Comparison of ENCODE assay signal across 9 cellular contexts in the genomic region with DNA sequence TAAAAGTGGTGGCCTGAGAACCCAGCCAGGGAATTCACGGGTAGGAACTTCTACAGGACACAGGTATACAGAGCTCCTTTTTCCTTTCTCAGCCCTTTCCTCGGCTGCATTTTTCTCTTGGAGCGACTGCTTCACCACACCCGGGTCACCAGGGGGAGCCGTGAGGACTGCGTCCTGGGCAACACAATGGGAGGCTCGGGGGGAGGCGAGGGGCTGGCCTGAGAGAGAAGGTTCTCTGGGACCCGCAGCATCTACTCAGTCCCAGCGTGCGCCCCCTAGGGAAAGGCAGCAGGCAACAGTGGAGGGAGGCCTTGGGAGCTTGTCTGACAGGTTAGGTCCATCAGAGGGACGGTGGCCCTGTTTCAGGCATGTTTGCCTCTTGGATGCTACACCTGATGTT. TPM values are rescaled to one million over a fixed set of nuclear protein-coding genes. Genes with fewer than 3 reads are reported as not detected.
A peak's percentile ranks its signal among the peaks of the same experiment; 100 is the strongest.
DNase-seq lines count a peak whose midpoint lies in the region; ATAC-seq, FAIRE-seq and TF ChIP-seq lines count a peak whose summit lies in the region.
"Not testable (repeated sequence)": the region's sequence is repeated elsewhere in the genome, so short reads cannot be mapped to it uniquely, and the experiment has no call there.
"Had no signal": no experiment of that assay in that cellular context is flagged by ENCODE, and none has a peak within 500 bp of the region (broad histone marks: within the 10 kb centered on the region; RNA-seq: fewer than 3 reads in every experiment).

No MANE protein-coding gene starts in this region.

- not testable (repeated sequence) for H3K4ac ChIP-seq in mesenchymal stem cell (ENCODE audit: low read depth in 1 of 2, low read length in 2 of 2)

- H3K4me1 Mint-ChIP-seq in stimulated activated naive CD8-positive, alpha-beta T cell treated with anti-CD3 and anti-CD28 coated beads, Interleukin-15, amount 100 ng/mL, for 72 hours = not testable (repeated sequence)

- not testable (repeated sequence) for H2AK5ac ChIP-seq in mesenchymal stem cell (ENCODE audit: low read length, severe bottlenecking)

- WGBS in GM12878 (ENCODE audit: insufficient coverage, insufficient replicate concordance, low lambda C conversion rate, missing lambda C conversion rate) = 15% methylated on average over 12 of the region's 12 CpGs
- 14% methylated on average over 10 of the region's 12 CpGs for WGBS in mesenchymal stem cell

- not testable (repeated sequence) for H3K9me3 ChIP-seq in SU-DHL-6 (ENCODE audit: insufficient read depth, low read length); GM12878 (replicated peaks; ENCODE audit: control insufficient read depth, insufficient read depth, low read length); mesenchymal stem cell (ENCODE audit: control insufficient read depth, low read length)

- in situ Hi-C loops in GM12878 (cut with MboI) = not testable (repeated sequence)

- DNase-seq in DMS114 treated with DMSO at 0.1 percent for 48 hours (lab: John Stamatoyannopoulos, UW; ENCODE audit: unreplicated experiment) (peak; percentile 49), HK-2 (ENCODE audit: unreplicated experiment) (peak; percentile 30), NCI-H460 (ENCODE audit: extremely low read depth, low read depth) (peak; percentile 36), glomerular visceral epithelial cell (ENCODE audit: extremely low spot score) (peak; percentile 7), mesenchymal stem cell (peak; percentile 70)
- DNase-seq in GM12878 (ENCODE audit: low read depth, low spot score) = not testable (repeated sequence)
- DNase-seq in stimulated activated naive CD8-positive, alpha-beta T cell treated with anti-CD3 and anti-CD28 coated beads, Interleukin-15, amount 100 ng/mL, for 72 hours = peak in 1 of 2 donors; percentile 16

- H4K8ac ChIP-seq in mesenchymal stem cell (ENCODE audit: low read length) = not testable (repeated sequence)

- H3K36me3 ChIP-seq in SU-DHL-6 (ENCODE audit: low read length); GM12878 (ENCODE audit: control insufficient read depth in 2 of 2, insufficient read depth in 2 of 2, low read length in 1 of 2): not testable (repeated sequence)
- H3K36me3 ChIP-seq in mesenchymal stem cell (ENCODE audit: control insufficient read depth in 1 of 2, insufficient read depth in 2 of 2, low read depth in 1 of 2, low read length in 2 of 2) = peaks cover 11 to 14% of the 10 kb centered on the region in 2 experiments

- H3K23ac ChIP-seq in mesenchymal stem cell (ENCODE audit: low read length in 2 of 2) = not testable (repeated sequence)

- TF ChIP-seq EP300 in GM12878 (IDR thresholded peaks at IDR 0.05; ENCODE audit: borderline replicate concordance in 1 of 2, control insufficient read depth in 1 of 2, low read depth in 2 of 2, low read length in 2 of 2) = not testable (repeated sequence)

- H3K27me3 Mint-ChIP-seq in stimulated activated naive CD8-positive, alpha-beta T cell treated with anti-CD3 and anti-CD28 coated beads, Interleukin-15, amount 100 ng/mL, for 72 hours = not testable (repeated sequence)

- H2BK15ac ChIP-seq in mesenchymal stem cell (ENCODE audit: low read depth, poor library complexity, severe bottlenecking) = not testable (repeated sequence)

- RAD21 ChIA-PET in GM12878 (lab: Charles Lee; ENCODE audit: unreplicated experiment) = not testable (repeated sequence)

- not testable (repeated sequence) for TF ChIP-seq POLR2A in GM12878 (IDR thresholded peaks at IDR 0.05; ENCODE audit: low read depth, low read length)

- not testable (repeated sequence) for H2BK12ac ChIP-seq in mesenchymal stem cell (ENCODE audit: low read length in 2 of 2)

- not testable (repeated sequence) for H4K91ac ChIP-seq in mesenchymal stem cell (ENCODE audit: low read length)

- TF ChIP-seq CTCF in SU-DHL-6 (IDR thresholded peaks at IDR 0.05; ENCODE audit: insufficient read depth, low read length, poor library complexity, severe bottlenecking) (peak; percentile 28), GM12878 (IDR thresholded peaks at IDR 0.05 in 2 of 3, conservative IDR thresholded peaks at IDR 0.05 in 1 of 3; ENCODE audit: control insufficient read depth in 2 of 3, extremely low read depth in 1 of 3, insufficient read depth in 1 of 3, low read depth in 3 of 3, low read length in 3 of 3) (peak in 2 of 3 experiments; percentile 16 to 37; a peak in 2 of 6 replicates)

- H3K27ac Mint-ChIP-seq in stimulated activated naive CD8-positive, alpha-beta T cell treated with anti-CD3 and anti-CD28 coated beads, Interleukin-15, amount 100 ng/mL, for 72 hours = not testable (repeated sequence)

- H3K79me2 ChIP-seq in SU-DHL-6 (ENCODE audit: insufficient read depth, low read length); GM12878 (ENCODE audit: control insufficient read depth, insufficient read depth, low read length): not testable (repeated sequence)

- BruUV-seq in GM12878 (replicated peaks; lab: Mats Ljungman, UMichigan) = not testable (repeated sequence)

- not testable (repeated sequence) for TF ChIP-seq RAD21 in GM12878 (IDR thresholded peaks at IDR 0.05; ENCODE audit: insufficient read depth, low read depth, low read length)

- POLR2A ChIA-PET in GM12878 (lab: Charles Lee) = not testable (repeated sequence)

- not testable (repeated sequence) for H3K4me2 ChIP-seq in SU-DHL-6 (ENCODE audit: low read depth, low read length, poor library complexity, severe bottlenecking); GM12878 (ENCODE audit: control insufficient read depth, insufficient read depth); mesenchymal stem cell (ENCODE audit: low read length, poor library complexity, severe bottlenecking)

- not testable (repeated sequence) for H2AFZ ChIP-seq in SU-DHL-6 (ENCODE audit: low read depth, low read length, severe bottlenecking); GM12878 (ENCODE audit: control insufficient read depth, low read depth, low read length); mesenchymal stem cell (ENCODE audit: low read depth, low read length)

- H3K4me1 ChIP-seq in GM12878 (ENCODE audit: control insufficient read depth, insufficient read depth, low read length); mesenchymal stem cell (ENCODE audit: control insufficient read depth, insufficient read depth, low read depth, low read length): not testable (repeated sequence)

- CTCF ChIA-PET in GM12878 (lab: Yijun Ruan, JAX) = interaction anchor here (0.6 to 1.0 kb wide), 2 partner anchors 16 to 419 kb away, joined by 3 read pairs; no protein-coding TSS in a partner anchor

- H3K4me3 Mint-ChIP-seq in stimulated activated naive CD8-positive, alpha-beta T cell treated with anti-CD3 and anti-CD28 coated beads, Interleukin-15, amount 100 ng/mL, for 72 hours = not testable (repeated sequence)

- H4K20me1 ChIP-seq in SU-DHL-6 (ENCODE audit: low read depth, low read length); GM12878 (ENCODE audit: control insufficient read depth, insufficient read depth): not testable (repeated sequence)

- not testable (repeated sequence) for H3F3A ChIP-seq in SU-DHL-6 (ENCODE audit: insufficient read depth)

- not testable (repeated sequence) for H3K9ac ChIP-seq in SU-DHL-6 (ENCODE audit: low read length); GM12878 (ENCODE audit: control insufficient read depth, insufficient read depth, low read length); mesenchymal stem cell (ENCODE audit: low read length)

- intact Hi-C loops in GM12878 (cut with micrococcal nuclease; ENCODE audit: unreplicated experiment) = not testable (repeated sequence)

- H2BK120ac ChIP-seq in mesenchymal stem cell (ENCODE audit: low read depth, low read length) = not testable (repeated sequence)

- H3K27ac ChIP-seq in SU-DHL-6 (ENCODE audit: low read depth, low read length); GM12878 (ENCODE audit: control insufficient read depth, insufficient read depth); mesenchymal stem cell (ENCODE audit: low read length, poor library complexity, severe bottlenecking): not testable (repeated sequence)

- H3K4me3 ChIP-seq in SU-DHL-6 (ENCODE audit: insufficient read depth, low read length, poor library complexity, severe bottlenecking); GM12878; mesenchymal stem cell (ENCODE audit: insufficient read depth in 1 of 2, low read depth in 1 of 2, low read length in 2 of 2): not testable (repeated sequence)

- H3K27me3 ChIP-seq in SU-DHL-6 (ENCODE audit: low read length); GM12878 (replicated peaks in 1 of 2; ENCODE audit: control insufficient read depth in 2 of 2, insufficient read depth in 2 of 2, low read length in 1 of 2); mesenchymal stem cell (ENCODE audit: control insufficient read depth in 1 of 2, insufficient read depth in 1 of 2, low read length in 2 of 2): not testable (repeated sequence)

- not testable (repeated sequence) for FAIRE-seq in GM12878 (lab: Jason Lieb, UNC)

- not testable (repeated sequence) for H3K18ac ChIP-seq in mesenchymal stem cell (ENCODE audit: low read depth in 1 of 2, low read length in 2 of 2)

- not testable (repeated sequence) for H2BK5ac ChIP-seq in mesenchymal stem cell (ENCODE audit: low read depth, low read length, poor library complexity, severe bottlenecking)

- SMC1A ChIA-PET in GM12878 (lab: Charles Lee; ENCODE audit: uncharacterized antibody, unreplicated experiment) = not testable (repeated sequence)

- not testable (repeated sequence) for H3K79me1 ChIP-seq in mesenchymal stem cell (replicated peaks; ENCODE audit: low read length, poor library complexity, severe bottlenecking)

- H3K9me3 Mint-ChIP-seq in stimulated activated naive CD8-positive, alpha-beta T cell treated with anti-CD3 and anti-CD28 coated beads, Interleukin-15, amount 100 ng/mL, for 72 hours = not testable (repeated sequence)

- peak; percentile 79 for ATAC-seq in GM12878
- peak; percentile 53 for ATAC-seq in stimulated activated naive CD8-positive, alpha-beta T cell treated with anti-CD3 and anti-CD28 coated beads, Interleukin-15, amount 100 ng/mL, for 72 hours

- H3K14ac ChIP-seq in mesenchymal stem cell (ENCODE audit: low read length in 2 of 2) = not testable (repeated sequence)

- not testable (repeated sequence) for H3K9me2 ChIP-seq in SU-DHL-6 (replicated peaks; ENCODE audit: insufficient read depth, low read length)

RNA-seq across cellular contexts. Expression of a gene that starts 8.3 kb away (rescaled TPM):
- 14.7 and 17.4 TPM in 2 replicates for total RNA-seq in NCI-H460 (2014; rRNA removed; shearing (Covaris generic))
- 16.0 and 22.2 TPM in 2 replicates for polyA plus RNA-seq in NCI-H460 (2014; cell fraction: nucleus; rRNA removed)
- total RNA-seq in GM12878 (2013; cell fraction: nucleolus; rRNA removed) = 49.7 and 52.3 TPM in 2 replicates
- 9.8 and 13.8 TPM in 2 replicates for total RNA-seq in GM12878 (2014; rRNA removed)
- 8.9 and 9.0 TPM in 2 replicates for total RNA-seq in GM12878 (2014; rRNA removed; fragmentation: Illumina TruSeq; extraction: Trizol)
- total RNA-seq in GM12878 (2021) = 15.8 and 16.3 TPM in 2 replicates
- polyA plus RNA-seq in GM12878 (2011; ENCODE audit: low read depth) = 9.7 TPM
- polyA plus RNA-seq in GM12878 (2011; rRNA removed) = 18.5 and 27.4 TPM in 2 replicates
- polyA plus RNA-seq in GM12878 (2011; cell fraction: cytosol; rRNA removed) = 19.5 and 27.7 TPM in 2 replicates
- polyA plus RNA-seq in GM12878 (2011; cell fraction: nucleus; rRNA removed) = 58.0 and 66.6 TPM in 2 replicates
- 15.9 and 17.1 TPM in 2 replicates for polyA plus RNA-seq in GM12878 (2012)
- 20.3 and 22.3 TPM in 2 replicates for polyA plus RNA-seq in GM12878 (2014; fragmentation: Illumina TruSeq; extraction: Trizol)
- 1 to 10 TPM; 3.1 to 3.7 TPM for polyA plus RNA-seq in GM12878 (2014; fragmentation: Nextera tagmentation; extraction: Ambion mirVana)
- polyA plus RNA-seq in GM12878 (2014; rRNA removed) = 20.4 and 24.7 TPM in 2 replicates
- polyA plus RNA-seq in GM12878 (2016; fragmentation: Nextera tagmentation; extraction: Ambion mirVana) = 10 to 100 TPM; 13.9 to 15.0 TPM
- polyA minus RNA-seq in GM12878 (2011; rRNA and poly(A)+ RNA removed) = 17.3 and 22.2 TPM in 2 replicates
- polyA minus RNA-seq in GM12878 (2011; cell fraction: cytosol; rRNA and poly(A)+ RNA removed) = 6.7 and 8.3 TPM in 2 replicates
- 15.0 and 20.7 TPM in 2 replicates for polyA minus RNA-seq in GM12878 (2011; cell fraction: nucleus; rRNA and poly(A)+ RNA removed)
- 18.5 TPM for polyA plus RNA-seq in mesenchymal stem cell (2013, experiment 1 of 2)
- 16.0 TPM for polyA plus RNA-seq in mesenchymal stem cell (2013, experiment 2 of 2)

RNA-seq across cellular contexts. Expression of a gene that starts 37.1 kb away (rescaled TPM):
- not detected in 2 replicates for total RNA-seq in NCI-H460 (2014; rRNA removed; shearing (Covaris generic))
- not detected in 2 replicates for polyA plus RNA-seq in NCI-H460 (2014; cell fraction: nucleus; rRNA removed)
- total RNA-seq in GM12878 (2013; cell fraction: nucleolus; rRNA removed) = not detected in 2 replicates
- total RNA-seq in GM12878 (2014; rRNA removed) (not detected in 2 replicates), GM12878 (2014; rRNA removed; fragmentation: Illumina TruSeq; extraction: Trizol) (not detected in 2 replicates), GM12878 (2021) (not detected in 2 replicates)
- not detected for polyA plus RNA-seq in GM12878 (2011; ENCODE audit: low read depth)
- polyA plus RNA-seq in GM12878 (2011; rRNA removed) (not detected in 2 replicates), GM12878 (2014; fragmentation: Illumina TruSeq; extraction: Trizol) (not detected in 2 replicates), GM12878 (2014; fragmentation: Nextera tagmentation; extraction: Ambion mirVana) (not detected), GM12878 (2014; rRNA removed) (not detected in 2 replicates), GM12878 (2016; fragmentation: Nextera tagmentation; extraction: Ambion mirVana) (not detected)
- polyA plus RNA-seq in GM12878 (2011; cell fraction: cytosol; rRNA removed) = not detected in 2 replicates
- polyA plus RNA-seq in GM12878 (2011; cell fraction: nucleus; rRNA removed) = not detected in 2 replicates
- polyA plus RNA-seq in GM12878 (2012) = not detected in 2 replicates
- not detected in 2 replicates for polyA minus RNA-seq in GM12878 (2011; rRNA and poly(A)+ RNA removed)
- polyA minus RNA-seq in GM12878 (2011; cell fraction: cytosol; rRNA and poly(A)+ RNA removed) = not detected in 2 replicates
- not detected in 2 replicates for polyA minus RNA-seq in GM12878 (2011; cell fraction: nucleus; rRNA and poly(A)+ RNA removed)
- 0.03 TPM for polyA plus RNA-seq in mesenchymal stem cell (2013, experiment 1 of 2)
- polyA plus RNA-seq in mesenchymal stem cell (2013, experiment 2 of 2) = not detected
- total RNA-seq: activated CD4-positive, alpha-beta T cell treated with anti-CD3 and anti-CD28 coated beads, Interleukin-2, amount 10 ng/mL, durations not matched to agents 24 days and 14 days had no signal
